In the genomic region with DNA sequence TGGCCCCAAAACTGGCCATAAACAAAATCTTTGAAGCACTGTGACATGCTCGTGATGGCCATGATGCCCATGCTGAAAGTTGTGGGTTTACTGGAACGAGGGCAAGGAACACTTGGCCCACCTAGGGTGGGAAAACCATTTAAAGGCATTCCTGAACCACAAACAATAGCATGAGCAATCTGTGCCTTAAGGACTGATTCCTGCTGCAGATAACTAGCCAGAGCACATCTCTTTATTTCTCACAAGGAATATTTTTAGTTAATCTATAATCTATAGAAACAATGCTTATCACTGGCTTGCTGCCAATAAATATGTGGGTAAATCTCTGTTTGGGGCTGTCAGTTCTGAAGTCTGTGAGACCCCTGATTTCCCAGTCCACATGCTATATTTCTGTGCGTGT, we compare ENCODE assay signal across 30 cellular contexts. TPM values are rescaled to one million over a fixed set of nuclear protein-coding genes. Genes with fewer than 3 reads are reported as not detected.
"Had no signal": no experiment of that assay in that cellular context is flagged by ENCODE, and none has a peak within 500 bp of the region (broad histone marks: within the 10 kb centered on the region; RNA-seq: fewer than 3 reads in every experiment).

No MANE protein-coding gene starts in this region.

- H3K27me3 ChIP-seq: neutrophil, ovary, spleen, suprapubic skin, testis, tibial artery, transverse colon, upper lobe of right lung, uterus had no signal

- H3K27ac ChIP-seq: neutrophil, ovary, parathyroid adenoma, psoas muscle, skin epidermis, spleen, suprapubic skin, testis, tibial artery, transverse colon, upper lobe of right lung, uterus had no signal

- DNase-seq: naive thymus-derived CD4-positive, alpha-beta T cell; natural killer cell; nephron progenitor cell; nucleus accumbens; ovary; posterior cingulate gyrus; psoas muscle; right cardiac atrium; spleen; stimulated activated CD4-positive, alpha-beta T cell treated with anti-CD3 and anti-CD28 coated beads, Interleukin-12 subunit alpha, Interleukin-12 subunit beta, amount 100 ng/mL, for 4 hours; stimulated activated CD4-positive, alpha-beta T cell treated with anti-CD3 and anti-CD28 coated beads, Interleukin-1b, Interleukin-23, amount 100 ng/mL, for 48 hours; stimulated activated CD4-positive, alpha-beta T cell treated with anti-CD3 and anti-CD28 coated beads, Interleukin-4, amount 100 ng/mL, for 1 hour; stimulated activated CD4-positive, alpha-beta T cell treated with anti-CD3 and anti-CD28 coated beads, Interleukin-4, amount 100 ng/mL, for 4 hours; stimulated activated CD8-positive, alpha-beta memory T cell treated with anti-CD3 and anti-CD28 coated beads, Interleukin-4, amount 100 ng/mL, for 48 hours; stimulated activated naive CD4-positive, alpha-beta T cell; stimulated activated naive CD8-positive, alpha-beta T cell treated with anti-CD3 and anti-CD28 coated beads, Interleukin-15, amount 100 ng/mL, for 72 hours; stimulated activated naive CD8-positive, alpha-beta T cell treated with anti-CD3 and anti-CD28 coated beads, Interleukin-15, Interleukin-2, amounts not matched to agents 100 U/mL and 50 U/mL, for 24 hours; substantia nigra; testis; tibial artery; transverse colon; upper lobe of right lung; uterus had no signal

- ATAC-seq: naive thymus-derived CD4-positive, alpha-beta T cell; natural killer cell; psoas muscle; right cardiac atrium; sciatic nerve; stimulated activated memory B cell treated with anti-CD40 and anti-IgM and Interleukin-4, amounts not matched to agents 10 μg/mL and 1 μg/mL and 100 μg/mL, for 72 hours; stimulated activated naive CD8-positive, alpha-beta T cell treated with anti-CD3 and anti-CD28 coated beads, Interleukin-15, amount 100 ng/mL, for 72 hours; stimulated activated naive CD8-positive, alpha-beta T cell treated with anti-CD3 and anti-CD28 coated beads, Interleukin-15, Interleukin-2, amounts not matched to agents 100 U/mL and 50 U/mL, for 24 hours; upper lobe of right lung had no signal

- H3K4me1 ChIP-seq: parathyroid adenoma, psoas muscle, spleen, suprapubic skin, testis, tibial artery, transverse colon, upper lobe of right lung, uterus had no signal

- H2AFZ ChIP-seq: parathyroid adenoma had no signal

- H3K4me3 ChIP-seq: ovary, psoas muscle, skin epidermis, smooth muscle cell, spleen, suprapubic skin, testis, tibial artery, transverse colon, upper lobe of right lung, uterus had no signal

- H3K4me2 ChIP-seq: smooth muscle cell had no signal

- H3K9me3 ChIP-seq: neutrophil, ovary, psoas muscle, testis, uterus had no signal

- H3K79me2 ChIP-seq: parathyroid adenoma had no signal

- H3K9ac ChIP-seq: parathyroid adenoma had no signal

- H3K36me3 ChIP-seq: neutrophil, ovary, spleen, suprapubic skin, tibial artery, transverse colon, upper lobe of right lung, uterus had no signal

RNA-seq across cellular contexts. Expression of a gene that starts 10.3 kb away (rescaled TPM):
- total RNA-seq: smooth muscle cell had no signal
- polyA plus RNA-seq: smooth muscle cell had no signal
